In the genomic region with DNA sequence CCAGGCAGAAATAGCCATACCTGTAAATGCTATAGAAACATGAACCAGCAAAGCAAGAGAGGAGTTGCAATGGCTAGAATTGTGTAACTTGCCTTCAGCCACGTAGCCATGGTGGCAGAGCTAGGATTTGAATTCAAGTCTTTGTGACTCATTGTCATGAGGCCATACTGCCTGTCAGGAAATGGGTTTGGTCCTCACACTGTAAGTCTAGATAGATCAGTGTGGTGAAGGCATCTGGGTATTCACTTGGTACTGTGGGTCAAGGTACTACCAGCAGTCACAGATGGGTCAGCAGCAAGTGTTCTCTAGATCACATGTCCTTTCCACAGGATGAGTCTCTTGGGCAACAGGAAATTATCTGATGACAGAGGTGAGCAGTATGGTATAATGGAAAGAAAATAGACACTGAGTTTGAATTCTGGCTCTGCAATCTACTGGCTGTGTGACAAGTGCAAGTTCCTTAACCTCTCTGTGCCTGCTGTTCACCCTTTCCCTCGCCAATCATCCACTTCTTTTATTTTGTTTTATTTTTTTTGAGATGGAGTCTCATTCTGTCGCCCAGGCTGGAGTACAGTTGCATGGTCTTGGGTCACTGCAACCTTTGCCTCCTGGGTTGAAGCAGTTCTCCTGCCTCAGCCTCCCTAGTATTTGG, we compare ENCODE assay signal across 15 cellular contexts. TPM values are rescaled to one million over a fixed set of nuclear protein-coding genes. Genes with fewer than 3 reads are reported as not detected.
DNase-seq lines count a peak whose midpoint lies in the region; ATAC-seq and TF ChIP-seq lines count a peak whose summit lies in the region.
"Had no signal": no experiment of that assay in that cellular context is flagged by ENCODE, and none has a peak within 500 bp of the region (broad histone marks: within the 10 kb centered on the region; RNA-seq: fewer than 3 reads in every experiment).

No MANE protein-coding gene starts in this region.

- peaks cover 31% of the 10 kb centered on the region for H3K4me1 Mint-ChIP-seq in T-helper 1 cell treated with Interleukin-12 subunit alpha and Interleukin-12 subunit beta and Interleukin-4 antibody, amounts not matched to agents 30 μg/mL and 1 μg/mL, for 36 hours (ENCODE audit: low read depth)
- H3K4me1 Mint-ChIP-seq: brain had no signal

- WGBS in esophagus squamous epithelium, 2 donors = 65 to 80% methylated on average over 3 of the region's 3 CpGs

- H3K4me1 ChIP-seq in upper lobe of right lung (peaks cover 7% of the 10 kb centered on the region), esophagus squamous epithelium (peaks cover 0 to 11% (median 0%) of the 10 kb centered on the region in 3 donors)

- H3K9me3 Mint-ChIP-seq in T-helper 1 cell treated with Interleukin-12 subunit alpha and Interleukin-12 subunit beta and Interleukin-4 antibody, amounts not matched to agents 30 μg/mL and 1 μg/mL, for 36 hours = peaks cover 10% of the 10 kb centered on the region

- TF ChIP-seq CTCF in upper lobe of right lung (IDR thresholded peaks at IDR 0.05) = no peak
- TF ChIP-seq CTCF in esophagus squamous epithelium (IDR thresholded peaks at IDR 0.05) = no peak

- no peak overlapping the region for H3K27ac ChIP-seq in upper lobe of right lung
- no peak overlapping the region for H3K27ac ChIP-seq in esophagus squamous epithelium
- H3K27ac ChIP-seq: PC-9 had no signal

- H3K27me3 Mint-ChIP-seq in T-helper 1 cell treated with Interleukin-12 subunit alpha and Interleukin-12 subunit beta and Interleukin-4 antibody, amounts not matched to agents 30 μg/mL and 1 μg/mL, for 36 hours (ENCODE audit: low read depth) = no peaks in the 10 kb centered on the region
- H3K27me3 Mint-ChIP-seq: progenitor cell of endocrine pancreas had no signal

- H3K36me3 ChIP-seq in upper lobe of right lung (no peaks in the 10 kb centered on the region), esophagus squamous epithelium (no peaks in the 10 kb centered on the region)

- H3K27me3 ChIP-seq in upper lobe of right lung (no peaks in the 10 kb centered on the region), esophagus squamous epithelium (no peaks in the 10 kb centered on the region)

- DNase-seq in stimulated activated CD4-positive, alpha-beta T cell treated with anti-CD3 and anti-CD28 coated beads, Interleukin-1b, Interleukin-23, amount 100 ng/mL, for 48 hours = peak; percentile 2
- no peak for DNase-seq in stimulated activated CD4-positive, alpha-beta T cell treated with anti-CD3 and anti-CD28 coated beads, Interleukin-4, amount 100 ng/mL, for 4 hours
- DNase-seq in upper lobe of right lung = no peak
- DNase-seq in cerebellum (ENCODE audit: low spot score) = no peak
- DNase-seq in stimulated activated naive CD4-positive, alpha-beta T cell (lab: John Stamatoyannopoulos, UW) = no peak
- no peak for DNase-seq in esophagus squamous epithelium (lab: John Stamatoyannopoulos, UW)
- DNase-seq: activated CD8-positive, alpha-beta memory T cell treated with anti-CD3 and anti-CD28 coated beads, Interleukin-2, amount 50 U/mL, for 4 hours; PC-9; stimulated activated CD4-positive, alpha-beta T cell treated with anti-CD3 and anti-CD28 coated beads, Interleukin-2, amount 100 ng/mL, for 24 hours; stimulated activated naive CD4-positive, alpha-beta T cell treated with Interleukin-2 at 50 U/mL for 16 hours; T-helper 9 cell had no signal

- H3K27ac Mint-ChIP-seq in T-helper 1 cell treated with Interleukin-12 subunit alpha and Interleukin-12 subunit beta and Interleukin-4 antibody, amounts not matched to agents 30 μg/mL and 1 μg/mL, for 36 hours = peak overlapping the region; percentile 92
- H3K27ac Mint-ChIP-seq: brain, progenitor cell of endocrine pancreas had no signal

- no peak for TF ChIP-seq POLR2A in esophagus squamous epithelium (IDR thresholded peaks at IDR 0.05)

- H3K4me3 Mint-ChIP-seq in T-helper 1 cell treated with Interleukin-12 subunit alpha and Interleukin-12 subunit beta and Interleukin-4 antibody, amounts not matched to agents 30 μg/mL and 1 μg/mL, for 36 hours = peak overlapping the region; percentile 32
- H3K4me3 Mint-ChIP-seq: brain had no signal

- H3K9me3 ChIP-seq in upper lobe of right lung = no peaks in the 10 kb centered on the region
- no peaks in the 10 kb centered on the region for H3K9me3 ChIP-seq in esophagus squamous epithelium

- no peak overlapping the region for H3K4me3 ChIP-seq in upper lobe of right lung
- no peak overlapping the region for H3K4me3 ChIP-seq in esophagus squamous epithelium
- H3K4me3 ChIP-seq: PC-9 had no signal

- H3K36me3 Mint-ChIP-seq in T-helper 1 cell treated with Interleukin-12 subunit alpha and Interleukin-12 subunit beta and Interleukin-4 antibody, amounts not matched to agents 30 μg/mL and 1 μg/mL, for 36 hours (ENCODE audit: low read depth) = peaks cover 17% of the 10 kb centered on the region

- intact Hi-C loops in upper lobe of right lung (cut with DNase I) = no loop called here
- intact Hi-C loops in esophagus squamous epithelium (cut with DNase I) = no loop called here

- ATAC-seq in esophagus mucosa (peak; percentile 76), upper lobe of right lung (peak; percentile 68)

RNA-seq across cellular contexts. Expression of a gene that starts 36.9 kb away (rescaled TPM):
- total RNA-seq in esophagus mucosa = 10.4 TPM
- total RNA-seq in upper lobe of right lung = 39.2 TPM
- 15.4 TPM for total RNA-seq in cerebellum
- total RNA-seq in esophagus squamous epithelium = 10 to 100 TPM in 1 of 4 donors, 1 to 10 TPM in 3; 6.0 to 18.1 (median 9.3) TPM
